19 cellular contexts compared by ENCODE assay signal in genomic region chr13:36571444-36571843, GRCh38.
DNase-seq lines count a peak whose midpoint lies in the region; ATAC-seq and TF ChIP-seq lines count a peak whose summit lies in the region.
"Had no signal": no experiment of that assay in that cellular context is flagged by ENCODE, and none has a peak within 500 bp of the region (broad histone marks: within the 10 kb centered on the region; RNA-seq: fewer than 3 reads in every experiment).

No MANE protein-coding gene starts in this region.

- H3K36me3 ChIP-seq in breast epithelium (no peaks in the 10 kb centered on the region), SK-N-MC (ENCODE audit: insufficient read depth, low read length) (no peaks in the 10 kb centered on the region)
- H3K36me3 ChIP-seq: SJSA1 had no signal

- CTCF ChIA-PET in MCF 10A (lab: Yijun Ruan, JAX): no interaction called here

- H3K36me3 Mint-ChIP-seq in MCF 10A (ENCODE audit: insufficient read depth, unreplicated experiment): no peaks in the 10 kb centered on the region
- H3K36me3 Mint-ChIP-seq: CD8-positive, alpha-beta memory T cell had no signal

- H3K4me1 ChIP-seq in breast epithelium: no peaks in the 10 kb centered on the region
- no peaks in the 10 kb centered on the region for H3K4me1 ChIP-seq in foreskin keratinocyte
- H3K4me1 ChIP-seq: SJSA1 had no signal

- H3K27me3 ChIP-seq in breast epithelium (no peaks in the 10 kb centered on the region), foreskin keratinocyte (no peaks in the 10 kb centered on the region)
- H3K27me3 ChIP-seq: SJSA1 had no signal

- H3K9me3 ChIP-seq in breast epithelium (no peaks in the 10 kb centered on the region), SK-N-MC (ENCODE audit: low read depth, low read length) (no peaks in the 10 kb centered on the region)
- H3K9me3 ChIP-seq: SJSA1 had no signal

- TF ChIP-seq POLR2A in breast epithelium (IDR thresholded peaks at IDR 0.05): no peak

- H3K9ac ChIP-seq in SK-N-MC (ENCODE audit: insufficient read length): no peak overlapping the region

- no peak overlapping the region for H3K4me3 ChIP-seq in breast epithelium
- H3K4me3 ChIP-seq in SK-N-MC: peak overlapping the region; percentile 41
- H3K4me3 ChIP-seq: SJSA1 had no signal

- POLR2A ChIA-PET in MCF 10A (lab: Yijun Ruan, JAX): no interaction called here

- no peaks in the 10 kb centered on the region for H3K27me3 Mint-ChIP-seq in MCF 10A (ENCODE audit: insufficient read depth, unreplicated experiment)

- DNase-seq in MCF 10A (ENCODE audit: unreplicated experiment) (peak; percentile 46), breast epithelium (ENCODE audit: low spot score in 2 of 2) (no peak), SK-N-MC (ENCODE audit: low read depth, low spot score) (no peak), foreskin keratinocyte (peak; percentile 50 to 74), NCI-H2081 (lab: John Stamatoyannopoulos, UW) (no peak), Right ventricle myocardium superior (no peak), EL (no peak)
- DNase-seq: Calu3; CD8-positive, alpha-beta memory T cell; DMS153; GF-D8; H9; KG1; MV-4-11; NCI-H1105 treated with DMSO at 0.1 percent for 48 hours; NCI-H1694 treated with DMSO at 0.1 percent for 48 hours; NCI-H748 treated with DMSO at 0.1 percent for 48 hours had no signal

- H3K4me1 Mint-ChIP-seq in MCF 10A (ENCODE audit: insufficient read depth, unreplicated experiment): peaks cover 7% of the 10 kb centered on the region
- H3K4me1 Mint-ChIP-seq: CD8-positive, alpha-beta memory T cell had no signal

- H3K27ac Mint-ChIP-seq in MCF 10A (ENCODE audit: low read depth, unreplicated experiment): no peak overlapping the region
- H3K27ac Mint-ChIP-seq: CD8-positive, alpha-beta memory T cell; H9 had no signal

- H3K4me3 Mint-ChIP-seq in MCF 10A (ENCODE audit: unreplicated experiment): no peak overlapping the region
- H3K4me3 Mint-ChIP-seq: CD8-positive, alpha-beta memory T cell; H9 had no signal

- no TSS peak for BruUV-seq in MCF 10A (replicated peaks; lab: Mats Ljungman, UMichigan)

- no peak overlapping the region for H3K27ac ChIP-seq in breast epithelium
- H3K27ac ChIP-seq in SK-N-MC: peak overlapping the region; percentile 27
- no peak overlapping the region for H3K27ac ChIP-seq in foreskin keratinocyte
- H3K27ac ChIP-seq: C4-2B, SJSA1 had no signal

- ATAC-seq in foreskin keratinocyte (peak; percentile 89), Right ventricle myocardium superior (ENCODE audit: poor library complexity) (no peak)

- no peaks in the 10 kb centered on the region for H3K9me3 Mint-ChIP-seq in MCF 10A (ENCODE audit: unreplicated experiment)
- H3K9me3 Mint-ChIP-seq: H9 had no signal

- no peak for TF ChIP-seq CTCF in MCF 10A (IDR thresholded peaks at IDR 0.05; ENCODE audit: unreplicated experiment)
- TF ChIP-seq CTCF in breast epithelium (IDR thresholded peaks at IDR 0.05): no peak
- no peak for TF ChIP-seq CTCF in foreskin keratinocyte (conservative IDR thresholded peaks at IDR 0.05)

- intact Hi-C loops in MCF 10A (cut with micrococcal nuclease): no loop called here
- intact Hi-C loops in breast epithelium (cut with DNase I; ENCODE audit: low total_unique reads): no loop called here
- intact Hi-C loops in Right ventricle myocardium superior (cut with DNase I): no loop called here

Comparison
In these comparisons a context has a peak if more than half of its experiments do, and no peak if none do; other contexts are left out.
1. DNase-seq: peak in MCF 10A (single experiment) and foreskin keratinocyte (2 of 2); none in breast epithelium (0 of 2), SK-N-MC (single experiment), NCI-H2081 (0 of 2), Right ventricle myocardium superior (single experiment) and EL (single experiment).